Comparison of ENCODE assay signal across 8 cellular contexts in the genomic region with DNA sequence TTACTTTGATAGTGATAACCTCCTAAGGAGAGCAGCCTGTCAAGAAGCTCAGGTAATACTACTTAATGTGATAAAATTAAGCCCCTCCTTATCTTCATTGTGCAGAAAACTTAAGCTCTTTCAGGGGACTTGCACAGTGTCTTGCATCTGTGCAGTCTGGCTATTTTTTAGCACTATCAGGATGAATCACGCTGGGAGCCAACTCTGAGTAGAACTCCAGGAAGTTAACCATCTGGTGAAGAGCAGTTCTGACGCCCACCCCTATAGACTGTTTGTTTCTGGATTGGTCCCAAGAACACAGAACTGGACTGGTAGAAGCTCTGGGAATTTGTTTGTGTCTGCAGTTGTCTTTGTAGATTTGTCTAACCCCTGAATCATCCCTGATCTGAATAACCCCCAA. TPM values are rescaled to one million over a fixed set of nuclear protein-coding genes. Genes with fewer than 3 reads are reported as not detected.
DNase-seq lines count a peak whose midpoint lies in the region; ATAC-seq and FAIRE-seq lines count a peak whose summit lies in the region.

No MANE protein-coding gene starts in this region.

- in situ Hi-C loops in KBM-7 (cut with MboI; ENCODE audit: low pct_unique_long_range_greater_than_20kb, low sequenced_read_pairs) = no loop called here

- FAIRE-seq in GM18507 (lab: Jason Lieb, UNC) = peak; percentile 42

- DNase-seq in GM18507 (ENCODE audit: extremely low spot score, insufficient read length, low read depth) = no peak
- DNase-seq in brain pericyte (ENCODE audit: low read depth, low spot score) = peak; percentile 20
- peak; percentile 59 for DNase-seq in occipital lobe (lab: John Stamatoyannopoulos, UW)
- DNase-seq in amniotic stem cell (lab: John Stamatoyannopoulos, UW) = no peak
- DNase-seq in DMS153 (lab: John Stamatoyannopoulos, UW) = no peak
- no peak for DNase-seq in activated naive CD4-positive, alpha-beta T cell treated with Interleukin-2 at 50 U/mL for 16 hours
- DNase-seq in KBM-7 = no peak

- ATAC-seq in HG03565 (IDR thresholded peaks at IDR 0.05; ENCODE audit: unreplicated experiment) = peak; percentile 60

RNA-seq across cellular contexts. Expression of gene AGK, which starts 41.9 kb away (rescaled TPM):
- total RNA-seq in occipital lobe = 45.2 TPM

Comparison
In these comparisons a context has a peak if more than half of its experiments do, and no peak if none do; other contexts are left out.
1. DNase-seq: peak in brain pericyte (single experiment) and occipital lobe (single experiment); none in GM18507 (single experiment), amniotic stem cell (single experiment), DMS153 (single experiment), activated naive CD4-positive, alpha-beta T cell treated with Interleukin-2 at 50 U/mL for 16 hours (single experiment) and KBM-7 (single experiment).